ENCODE assay signal across 10 cellular contexts in genomic region chr10:128268015-128268722, GRCh38.
DNase-seq lines count a peak whose midpoint lies in the region; ATAC-seq, FAIRE-seq and TF ChIP-seq lines count a peak whose summit lies in the region.
"Had no signal": no experiment of that assay in that cellular context is flagged by ENCODE, and none has a peak within 500 bp of the region (broad histone marks: within the 10 kb centered on the region; RNA-seq: fewer than 3 reads in every experiment).

No MANE protein-coding gene starts in this region.

- ATAC-seq in GM12878 (peak; percentile 38; the same call in 1 of the 3 replicates), HG02852 (IDR thresholded peaks at IDR 0.05; ENCODE audit: unreplicated experiment) (no peak), HG03025 (IDR thresholded peaks at IDR 0.05; ENCODE audit: low FRiP score, unreplicated experiment) (no peak), aorta (ENCODE audit: low FRiP score) (no peak)
- ATAC-seq: mucosa of descending colon had no signal

- H3K4me1 ChIP-seq in GM12878 (ENCODE audit: control insufficient read depth, insufficient read depth, low read length) (no peaks in the 10 kb centered on the region), aorta (ENCODE audit: control insufficient read depth in 1 of 2, insufficient read depth in 2 of 2, low read length in 2 of 2) (no peaks in the 10 kb centered on the region)

- peak; percentile 53 for TF ChIP-seq RAD21 in GM12878 (IDR thresholded peaks at IDR 0.05; ENCODE audit: insufficient read depth, low read depth, low read length)

- H3K4me3 ChIP-seq in NB4 (ENCODE audit: low read depth, low read length), result no peak overlapping the region
- no peak overlapping the region for H3K4me3 ChIP-seq in GM12878
- no peak overlapping the region for H3K4me3 ChIP-seq in aorta (ENCODE audit: low read length in 2 of 2)
- H3K4me3 ChIP-seq: mucosa of descending colon had no signal

- DNase-seq in NCI-H2196 (lab: John Stamatoyannopoulos, UW; ENCODE audit: unreplicated experiment) (peak; percentile 20), NCI-H2196 treated with DMSO at 0.1 percent for 48 hours (lab: John Stamatoyannopoulos, UW; ENCODE audit: unreplicated experiment) (no peak), NB4 (ENCODE audit: low read depth) (peak; percentile 69), GM12878 (ENCODE audit: low read depth, low spot score) (no peak), medulla oblongata (ENCODE audit: extremely low spot score) (peak; percentile 51), aorta (no peak)

- no TSS peak for BruUV-seq in GM12878 (replicated peaks; lab: Mats Ljungman, UMichigan)

- H3K36me3 ChIP-seq in GM12878 (ENCODE audit: control insufficient read depth in 2 of 2, insufficient read depth in 2 of 2, low read length in 1 of 2) (no peaks in the 10 kb centered on the region), aorta (ENCODE audit: control insufficient read depth in 1 of 2, insufficient read depth in 2 of 2, low read length in 1 of 2) (no peaks in the 10 kb centered on the region)

- H3K27me3 ChIP-seq in GM12878 (replicated peaks in 1 of 2; ENCODE audit: control insufficient read depth in 2 of 2, insufficient read depth in 2 of 2, low read length in 1 of 2) (peaks cover 0 to 6% of the 10 kb centered on the region in 2 experiments; a peak in 2 of 4 replicates), aorta (ENCODE audit: control insufficient read depth in 1 of 2, insufficient read depth in 2 of 2, low read length in 1 of 2) (no peaks in the 10 kb centered on the region)

- 16% methylated on average over 24 of the region's 25 CpGs for WGBS in GM12878 (ENCODE audit: insufficient coverage, insufficient replicate concordance, low lambda C conversion rate, missing lambda C conversion rate)
- 47 to 49% methylated on average over 25 of the region's 25 CpGs for WGBS in aorta, 2 donors

- H3K9me3 ChIP-seq in GM12878 (replicated peaks; ENCODE audit: control insufficient read depth, insufficient read depth, low read length) (no peaks in the 10 kb centered on the region), aorta (ENCODE audit: control insufficient read depth, low read length) (no peaks in the 10 kb centered on the region)
- H3K9me3 ChIP-seq: mucosa of descending colon had no signal

- POLR2A ChIA-PET in GM12878 (lab: Charles Lee), result no interaction called here

- H3K27ac ChIP-seq in GM12878 (ENCODE audit: control insufficient read depth, insufficient read depth), result no peak overlapping the region
- no peak overlapping the region for H3K27ac ChIP-seq in aorta (ENCODE audit: low read depth in 1 of 2, low read length in 2 of 2)

- H3K4me2 ChIP-seq in GM12878 (ENCODE audit: control insufficient read depth, insufficient read depth), result no peak overlapping the region

- no peaks in the 10 kb centered on the region for H4K20me1 ChIP-seq in GM12878 (ENCODE audit: control insufficient read depth, insufficient read depth)

- TF ChIP-seq EP300 in GM12878 (IDR thresholded peaks at IDR 0.05; ENCODE audit: borderline replicate concordance in 1 of 2, control insufficient read depth in 1 of 2, low read depth in 2 of 2, low read length in 2 of 2), result no peak

- in situ Hi-C loops in GM12878 (cut with MboI), result no loop called here

- no peak for FAIRE-seq in GM12878 (lab: Jason Lieb, UNC)
- FAIRE-seq: TTC549 had no signal

- TF ChIP-seq CTCF in NB4 (IDR thresholded peaks at IDR 0.05; ENCODE audit: low read depth, low read length), result peak; percentile 69
- peak; percentile 27 to 45 (median 29); a peak in 4 of 6 replicates for TF ChIP-seq CTCF in GM12878 (IDR thresholded peaks at IDR 0.05 in 2 of 3, conservative IDR thresholded peaks at IDR 0.05 in 1 of 3; ENCODE audit: control insufficient read depth in 2 of 3, extremely low read depth in 1 of 3, insufficient read depth in 1 of 3, low read depth in 3 of 3, low read length in 3 of 3)

- TF ChIP-seq POLR2A in NB4 (IDR thresholded peaks at IDR 0.05; ENCODE audit: extremely low read depth, insufficient read length) (no peak), GM12878 (IDR thresholded peaks at IDR 0.05; ENCODE audit: low read depth, low read length) (no peak)

- H3K9ac ChIP-seq in GM12878 (ENCODE audit: control insufficient read depth, insufficient read depth, low read length), result no peak overlapping the region

- RAD21 ChIA-PET in GM12878 (lab: Charles Lee; ENCODE audit: unreplicated experiment), result no interaction called here

- SMC1A ChIA-PET in GM12878 (lab: Charles Lee; ENCODE audit: uncharacterized antibody, unreplicated experiment), result no interaction called here

- intact Hi-C loops in GM12878 (cut with micrococcal nuclease; ENCODE audit: unreplicated experiment), result loop anchor here (10.0 kb wide), 1 partner anchor 587 kb away; no protein-coding TSS in a partner anchor
- intact Hi-C loops in aorta (cut with DNase I), result no loop called here

- H2AFZ ChIP-seq in GM12878 (ENCODE audit: control insufficient read depth, low read depth, low read length), result no peak overlapping the region

- CTCF ChIA-PET in GM12878 (lab: Yijun Ruan, JAX), result interaction anchor here (0.7 to 1.3 kb wide), 2 partner anchors 260 to 592 kb away, joined by 3 read pairs; no protein-coding TSS in a partner anchor

- no peaks in the 10 kb centered on the region for H3K79me2 ChIP-seq in GM12878 (ENCODE audit: control insufficient read depth, insufficient read depth, low read length)

TF ChIP-seq in GM12878, 131 proteins besides CTCF, POLR2A, EP300 and RAD21 (continues in another document):
- TF ChIP-seq CBX3 (IDR thresholded peaks at IDR 0.05; ENCODE audit: borderline replicate concordance, low read depth) (no peak), NFXL1 (IDR thresholded peaks at IDR 0.05; ENCODE audit: borderline replicate concordance) (no peak), CHD1 (IDR thresholded peaks at IDR 0.05; ENCODE audit: low read depth, low read length) (no peak), IKZF1 (conservative IDR thresholded peaks at IDR 0.05) (no peak), KDM1A (IDR thresholded peaks at IDR 0.05; ENCODE audit: borderline replicate concordance) (no peak), CREM (IDR thresholded peaks at IDR 0.05; ENCODE audit: low read depth) (no peak), ELK1 (IDR thresholded peaks at IDR 0.05; ENCODE audit: low read depth, low read length) (no peak), KLF5 (IDR thresholded peaks at IDR 0.05; ENCODE audit: partially characterized antibody) (no peak), E2F4 (IDR thresholded peaks at IDR 0.05; ENCODE audit: low read depth, low read length) (no peak), HSF1 (IDR thresholded peaks at IDR 0.05; ENCODE audit: low read depth, low read length) (no peak), MTA3 (IDR thresholded peaks at IDR 0.05; ENCODE audit: borderline replicate concordance, low read length) (no peak), RELA (IDR thresholded peaks at IDR 0.05; ENCODE audit: borderline replicate concordance, partially characterized antibody) (no peak), ATF2 (IDR thresholded peaks at IDR 0.05; ENCODE audit: low read length) (no peak), PML (IDR thresholded peaks at IDR 0.05; ENCODE audit: low read length) (no peak), TCF3 (IDR thresholded peaks at IDR 0.05; ENCODE audit: borderline replicate concordance, insufficient read depth, low read depth, low read length) (no peak), SMAD1 (IDR thresholded peaks at IDR 0.05; ENCODE audit: low read depth, partially characterized antibody) (no peak)
- TF ChIP-seq, protein P1, sequence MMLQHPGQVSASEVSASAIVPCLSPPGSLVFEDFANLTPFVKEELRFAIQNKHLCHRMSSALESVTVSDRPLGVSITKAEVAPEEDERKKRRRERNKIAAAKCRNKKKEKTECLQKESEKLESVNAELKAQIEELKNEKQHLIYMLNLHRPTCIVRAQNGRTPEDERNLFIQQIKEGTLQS (IDR thresholded peaks at IDR 0.05; ENCODE audit: borderline replicate concordance, extremely low read depth, low read depth, low read length), result no peak

Comparison
In these comparisons a context has a peak if more than half of its experiments do, and no peak if none do; other contexts are left out.
1. DNase-seq: peak in NCI-H2196 (single experiment), NB4 (single experiment) and medulla oblongata (single experiment); none in NCI-H2196 treated with DMSO at 0.1 percent for 48 hours (single experiment), GM12878 (single experiment) and aorta (0 of 2).